In genomic region chr1:82319526-82319925, GRCh38 we compare ENCODE assay signal across 23 cellular contexts.
"Had no signal": no experiment of that assay in that cellular context is flagged by ENCODE, and none has a peak within 500 bp of the region (broad histone marks: within the 10 kb centered on the region; RNA-seq: fewer than 3 reads in every experiment).

No MANE protein-coding gene starts in this region.

- H3K27me3 ChIP-seq: colonic mucosa, gastroesophageal sphincter, right lobe of liver, spleen, testis, transverse colon had no signal

- DNase-seq: cerebellar nuclear complex; colonic mucosa; erythroblast; glutamatergic neuron; immature natural killer cell; left colon; left ventricle myocardium superior; naive B cell; occipital lobe; retina; right lobe of liver; spleen; stimulated activated CD4-positive, alpha-beta T cell treated with anti-CD3 and anti-CD28 coated beads, Interleukin-15, amount 100 ng/mL, for 24 hours; stimulated activated CD4-positive, alpha-beta T cell treated with anti-CD3 and anti-CD28 coated beads, Interleukin-1b, Interleukin-23, amount 100 ng/mL, for 48 hours; stimulated activated CD4-positive, alpha-beta T cell treated with anti-CD3 and anti-CD28 coated beads, Interleukin-4, amount 100 ng/mL, for 24 hours; stimulated activated naive B cell treated with anti-CD40 and anti-IgM and Interleukin-4, amounts not matched to agents 10 μg/mL and 1 μg/mL and 100 μg/mL, for 72 hours; stimulated activated naive CD8-positive, alpha-beta T cell treated with anti-CD3 and anti-CD28 coated beads, Interleukin-15, amount 100 ng/mL, for 72 hours; testis; transverse colon had no signal

- H3K27ac ChIP-seq: colonic mucosa, gastroesophageal sphincter, parathyroid adenoma, prostate gland, right lobe of liver, spleen, testis, transverse colon had no signal

- H3K9ac ChIP-seq: parathyroid adenoma had no signal

- H3K4me1 ChIP-seq: colonic mucosa, gastroesophageal sphincter, parathyroid adenoma, prostate gland, spleen, testis, transverse colon had no signal

- H3K4me3 Mint-ChIP-seq: immature natural killer cell; naive B cell; nephron; stimulated activated naive B cell treated with anti-CD40 and anti-IgM and Interleukin-4, amounts not matched to agents 10 μg/mL and 1 μg/mL and 100 μg/mL, for 72 hours; stimulated activated naive CD8-positive, alpha-beta T cell treated with anti-CD3 and anti-CD28 coated beads, Interleukin-15, amount 100 ng/mL, for 72 hours had no signal

- ATAC-seq: gastroesophageal sphincter; left colon; left ventricle myocardium superior; right lobe of liver; stimulated activated naive B cell treated with anti-CD40 and anti-IgM and Interleukin-4, amounts not matched to agents 10 μg/mL and 1 μg/mL and 100 μg/mL, for 72 hours; stimulated activated naive CD8-positive, alpha-beta T cell treated with anti-CD3 and anti-CD28 coated beads, Interleukin-15, amount 100 ng/mL, for 72 hours had no signal

- H3K4me1 Mint-ChIP-seq: immature natural killer cell; naive B cell; stimulated activated naive B cell treated with anti-CD40 and anti-IgM and Interleukin-4, amounts not matched to agents 10 μg/mL and 1 μg/mL and 100 μg/mL, for 72 hours; stimulated activated naive CD8-positive, alpha-beta T cell treated with anti-CD3 and anti-CD28 coated beads, Interleukin-15, amount 100 ng/mL, for 72 hours had no signal

- H3K36me3 ChIP-seq: colonic mucosa, gastroesophageal sphincter, prostate gland, right lobe of liver, spleen, transverse colon had no signal

- H3K9me3 ChIP-seq: colonic mucosa, gastroesophageal sphincter, prostate gland, right lobe of liver, spleen, testis, transverse colon had no signal

- H3K9me3 Mint-ChIP-seq: nephron; stimulated activated naive B cell treated with anti-CD40 and anti-IgM and Interleukin-4, amounts not matched to agents 10 μg/mL and 1 μg/mL and 100 μg/mL, for 72 hours; stimulated activated naive CD8-positive, alpha-beta T cell treated with anti-CD3 and anti-CD28 coated beads, Interleukin-15, amount 100 ng/mL, for 72 hours had no signal

- H3K36me3 Mint-ChIP-seq: immature natural killer cell; naive B cell; stimulated activated naive B cell treated with anti-CD40 and anti-IgM and Interleukin-4, amounts not matched to agents 10 μg/mL and 1 μg/mL and 100 μg/mL, for 72 hours had no signal

- H3K27me3 Mint-ChIP-seq: naive B cell; stimulated activated naive B cell treated with anti-CD40 and anti-IgM and Interleukin-4, amounts not matched to agents 10 μg/mL and 1 μg/mL and 100 μg/mL, for 72 hours; stimulated activated naive CD8-positive, alpha-beta T cell treated with anti-CD3 and anti-CD28 coated beads, Interleukin-15, amount 100 ng/mL, for 72 hours had no signal

- H3K4me3 ChIP-seq: colonic mucosa, gastroesophageal sphincter, prostate gland, right lobe of liver, spleen, testis, transverse colon had no signal
